In the genomic region with DNA sequence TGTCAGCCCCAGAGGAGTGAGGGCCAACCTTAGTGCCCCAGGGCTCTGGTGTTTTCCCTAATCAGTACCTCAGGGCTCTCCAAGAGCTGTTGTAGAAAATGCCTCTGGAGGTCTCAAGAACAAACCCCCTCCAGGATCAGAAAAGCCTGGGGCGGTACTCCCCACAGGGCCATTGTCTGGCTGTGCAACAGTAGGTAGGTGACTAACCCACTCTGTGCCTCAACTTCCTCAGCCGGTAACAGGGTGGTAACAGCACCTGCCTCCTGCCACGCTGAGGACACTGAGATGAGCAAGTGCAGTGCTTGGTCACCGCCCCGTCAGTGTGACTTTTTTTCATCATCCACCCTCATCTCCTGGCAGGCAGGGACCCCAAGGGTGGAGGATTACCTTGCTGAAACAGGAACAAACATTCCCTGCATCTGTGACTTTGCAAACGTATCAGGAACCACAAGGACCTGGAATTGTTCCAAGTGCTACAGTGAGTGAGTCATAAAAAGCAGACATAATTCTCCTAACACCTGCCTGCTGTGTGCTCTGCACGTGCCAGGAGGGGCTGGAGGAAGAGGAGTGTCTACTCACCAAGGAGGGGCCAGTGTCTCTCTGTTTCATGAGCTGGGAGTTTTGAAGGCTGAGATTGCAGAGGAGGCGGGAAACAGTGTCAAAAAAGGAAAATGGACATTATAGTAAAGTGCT, we compare ENCODE assay signal across 1 cellular context.
TF ChIP-seq lines count a peak whose summit lies in the region.

No MANE protein-coding gene starts in this region.

TF ChIP-seq in K562, 482 proteins besides CTCF, POLR2A, EP300 and RAD21 (continued from another document):
- TF ChIP-seq MGA (IDR thresholded peaks at IDR 0.05) (peak; percentile 43; the same call in 1 of the 2 replicates), POLR2B (IDR thresholded peaks at IDR 0.05; ENCODE audit: low read depth, partially characterized antibody) (no peak), JUND (IDR thresholded peaks at IDR 0.05; ENCODE audit: borderline replicate concordance, low read depth, low read length) (peak; percentile 55), JUND (tag; IDR thresholded peaks at IDR 0.05; ENCODE audit: borderline replicate concordance, low read depth, low read length) (peak; percentile 71; the same call in 2 of the 3 replicates), ELK3 (CRISPR knock-in tag; IDR thresholded peaks at IDR 0.05) (no peak), L3MBTL2 (IDR thresholded peaks at IDR 0.05) (peak; percentile 56), ZFP36 (IDR thresholded peaks at IDR 0.05; ENCODE audit: low read depth, low read length, partially characterized antibody) (peak; percentile 13), NFIC (IDR thresholded peaks at IDR 0.05) (peak; percentile 79), FOSL1 (tag; conservative IDR thresholded peaks at IDR 0.05) (0 out of 2 replicates have a peak, but pooled peaks have one; percentile 30), POLR3A (IDR thresholded peaks at IDR 0.05; ENCODE audit: borderline replicate concordance, extremely low read depth, insufficient read depth, insufficient read length) (no peak), NFE2 (IDR thresholded peaks at IDR 0.05; ENCODE audit: low read depth) (0 out of 2 replicates have a peak, but pooled peaks have one; percentile 15), CREB1 (IDR thresholded peaks at IDR 0.05) (no peak), CREB1 (CRISPR knock-in tag; IDR thresholded peaks at IDR 0.05) (no peak), ATF3 (IDR thresholded peaks at IDR 0.05) (peak; percentile 45), ATF3 (CRISPR knock-in tag; conservative IDR thresholded peaks at IDR 0.05) (no peak), BHLHE40 (IDR thresholded peaks at IDR 0.05; ENCODE audit: low read length) (peak; percentile 92)
- TF ChIP-seq, protein P1, sequence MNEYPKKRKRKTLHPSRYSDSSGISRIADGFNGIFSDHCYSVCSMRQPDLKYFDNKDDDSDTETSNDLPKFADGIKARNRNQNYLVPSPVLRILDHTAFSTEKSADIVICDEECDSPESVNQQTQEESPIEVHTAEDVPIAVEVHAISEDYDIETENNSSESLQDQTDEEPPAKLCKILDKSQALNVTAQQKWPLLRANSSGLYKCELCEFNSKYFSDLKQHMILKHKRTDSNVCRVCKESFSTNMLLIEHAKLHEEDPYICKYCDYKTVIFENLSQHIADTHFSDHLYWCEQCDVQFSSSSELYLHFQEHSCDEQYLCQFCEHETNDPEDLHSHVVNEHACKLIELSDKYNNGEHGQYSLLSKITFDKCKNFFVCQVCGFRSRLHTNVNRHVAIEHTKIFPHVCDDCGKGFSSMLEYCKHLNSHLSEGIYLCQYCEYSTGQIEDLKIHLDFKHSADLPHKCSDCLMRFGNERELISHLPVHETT (CRISPR knock-in tag; conservative IDR thresholded peaks at IDR 0.05 in 1 of 2, IDR thresholded peaks at IDR 0.05 in 1 of 2) = no peak
- TF ChIP-seq, protein P2, sequence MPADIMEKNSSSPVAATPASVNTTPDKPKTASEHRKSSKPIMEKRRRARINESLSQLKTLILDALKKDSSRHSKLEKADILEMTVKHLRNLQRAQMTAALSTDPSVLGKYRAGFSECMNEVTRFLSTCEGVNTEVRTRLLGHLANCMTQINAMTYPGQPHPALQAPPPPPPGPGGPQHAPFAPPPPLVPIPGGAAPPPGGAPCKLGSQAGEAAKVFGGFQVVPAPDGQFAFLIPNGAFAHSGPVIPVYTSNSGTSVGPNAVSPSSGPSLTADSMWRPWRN (IDR thresholded peaks at IDR 0.05; ENCODE audit: low read depth) = peak; percentile 23; the same call in 1 of the 2 replicates
